In genomic region chr21:39852021-39852721, GRCh38 we compare ENCODE assay signal across 30 cellular contexts. TPM values are rescaled to one million over a fixed set of nuclear protein-coding genes. Genes with fewer than 3 reads are reported as not detected.
A peak's percentile ranks its signal among the peaks of the same experiment; 100 is the strongest.
DNase-seq lines count a peak whose midpoint lies in the region; FAIRE-seq and TF ChIP-seq lines count a peak whose summit lies in the region.
"Had no signal": no experiment of that assay in that cellular context is flagged by ENCODE, and none has a peak within 500 bp of the region (broad histone marks: within the 10 kb centered on the region; RNA-seq: fewer than 3 reads in every experiment).

No MANE protein-coding gene starts in this region.

- peak; percentile 32 for FAIRE-seq in bronchial epithelial cell (lab: Jason Lieb, UNC)
- no peak for FAIRE-seq in HTR-8/SVneo (lab: Jason Lieb, UNC)
- FAIRE-seq: endothelial cell of umbilical vein had no signal

- no peak overlapping the region for H3K4me3 Mint-ChIP-seq in activated naive CD4-positive, alpha-beta T cell treated with anti-CD3 and anti-CD28 coated beads for 36 hours
- H3K4me3 Mint-ChIP-seq: activated CD4-positive, alpha-beta T cell treated with anti-CD3 and anti-CD28 coated beads, Interleukin-2, amount 10 ng/mL, durations not matched to agents 7 days and 5 days; dendritic cell treated with granulocyte-macrophage colony-stimulating factor and Interleukin-4, amounts not matched to agents 40 ng/mL and 50 ng/mL, for 4 days; immature natural killer cell; stimulated activated naive CD8-positive, alpha-beta T cell treated with anti-CD3 and anti-CD28 coated beads, Interleukin-15, Interleukin-2, amounts not matched to agents 100 ng/mL and 50 ng/mL, for 24 hours; T-helper 1 cell treated with Interleukin-12 subunit alpha and Interleukin-12 subunit beta and Interleukin-4 antibody, amounts not matched to agents 30 μg/mL and 1 μg/mL, for 36 hours had no signal

- intact Hi-C loops in activated naive CD4-positive, alpha-beta T cell treated with anti-CD3 and anti-CD28 coated beads for 36 hours (cut with micrococcal nuclease): no loop called here

- H3K4me3 ChIP-seq in bronchial epithelial cell (ENCODE audit: low read depth, low read length): no peak overlapping the region
- H3K4me3 ChIP-seq: adrenal gland, GM23248, SJSA1, smooth muscle cell had no signal

- CTCF ChIA-PET in activated naive CD4-positive, alpha-beta T cell treated with anti-CD3 and anti-CD28 coated beads for 36 hours (lab: Charles Lee): interaction anchor here (0.7 kb wide), 1 partner anchor 268 kb away, joined by 3 read pairs; no protein-coding TSS in a partner anchor

- no peak for TF ChIP-seq CTCF in bronchial epithelial cell (IDR thresholded peaks at IDR 0.05; ENCODE audit: insufficient read depth, low read length, severe bottlenecking)

- no peaks in the 10 kb centered on the region for H3K27me3 ChIP-seq in bronchial epithelial cell (ENCODE audit: control insufficient read depth, insufficient read depth, low read length)
- H3K27me3 ChIP-seq: adrenal gland, neutrophil, SJSA1 had no signal

- H3K36me3 ChIP-seq in bronchial epithelial cell (ENCODE audit: control insufficient read depth, insufficient read depth, low read length): no peaks in the 10 kb centered on the region
- H3K36me3 ChIP-seq: adrenal gland, neutrophil, SJSA1 had no signal

- no peaks in the 10 kb centered on the region for H3K36me3 Mint-ChIP-seq in activated naive CD4-positive, alpha-beta T cell treated with anti-CD3 and anti-CD28 coated beads for 36 hours (ENCODE audit: low read depth)
- H3K36me3 Mint-ChIP-seq: immature natural killer cell had no signal

- DNase-seq in NCI-H2196 (lab: John Stamatoyannopoulos, UW; ENCODE audit: unreplicated experiment): peak; percentile 56
- DNase-seq in NCI-H2196 treated with DMSO at 0.1 percent for 48 hours (lab: John Stamatoyannopoulos, UW; ENCODE audit: unreplicated experiment): no peak
- DNase-seq in NCI-H345 treated with DMSO at 0.1 percent for 48 hours (lab: John Stamatoyannopoulos, UW; ENCODE audit: unreplicated experiment): peak; percentile 77
- no peak for DNase-seq in bronchial epithelial cell (ENCODE audit: low read depth)
- DNase-seq in HTR-8/SVneo (ENCODE audit: insufficient read length, low spot score): no peak
- DNase-seq in CD1c-positive myeloid dendritic cell (ENCODE audit: extremely low spot score): no peak
- no peak for DNase-seq in cerebellum (ENCODE audit: low spot score)
- DNase-seq in activated naive CD4-positive, alpha-beta T cell treated with anti-CD3 and anti-CD28 coated beads for 36 hours: no peak
- DNase-seq: activated CD4-positive, alpha-beta T cell treated with anti-CD3 and anti-CD28 coated beads, Interleukin-2, amount 10 ng/mL, durations not matched to agents 7 days and 5 days; activated gamma-delta T cell; adrenal gland; GDM1; GM23248; head of caudate nucleus; immature natural killer cell; NCI-H187 treated with DMSO at 0.1 percent for 48 hours; NCI-H526; OCI-M1; stimulated activated CD4-positive, alpha-beta T cell treated with anti-CD3 and anti-CD28 coated beads, Interleukin-4, amount 100 ng/mL, for 1 hour; trophoblast cell had no signal

- no peaks in the 10 kb centered on the region for H3K27me3 Mint-ChIP-seq in activated naive CD4-positive, alpha-beta T cell treated with anti-CD3 and anti-CD28 coated beads for 36 hours (ENCODE audit: low read depth)
- H3K27me3 Mint-ChIP-seq: activated CD4-positive, alpha-beta T cell treated with anti-CD3 and anti-CD28 coated beads, Interleukin-2, amount 10 ng/mL, durations not matched to agents 7 days and 5 days; dendritic cell treated with granulocyte-macrophage colony-stimulating factor and Interleukin-4, amounts not matched to agents 40 ng/mL and 50 ng/mL, for 4 days; stimulated activated naive CD8-positive, alpha-beta T cell treated with anti-CD3 and anti-CD28 coated beads, Interleukin-15, Interleukin-2, amounts not matched to agents 100 ng/mL and 50 ng/mL, for 24 hours had no signal

- peaks cover 2% of the 10 kb centered on the region for H3K9me3 Mint-ChIP-seq in activated naive CD4-positive, alpha-beta T cell treated with anti-CD3 and anti-CD28 coated beads for 36 hours
- H3K9me3 Mint-ChIP-seq: dendritic cell treated with granulocyte-macrophage colony-stimulating factor and Interleukin-4, amounts not matched to agents 40 ng/mL and 50 ng/mL, for 4 days; stimulated activated naive CD8-positive, alpha-beta T cell treated with anti-CD3 and anti-CD28 coated beads, Interleukin-15, Interleukin-2, amounts not matched to agents 100 ng/mL and 50 ng/mL, for 24 hours had no signal

- no peaks in the 10 kb centered on the region for H3K4me1 Mint-ChIP-seq in activated naive CD4-positive, alpha-beta T cell treated with anti-CD3 and anti-CD28 coated beads for 36 hours (ENCODE audit: low read depth)
- H3K4me1 Mint-ChIP-seq: activated CD4-positive, alpha-beta T cell treated with anti-CD3 and anti-CD28 coated beads, Interleukin-2, amount 10 ng/mL, durations not matched to agents 7 days and 5 days; immature natural killer cell had no signal

- no peak overlapping the region for H3K27ac Mint-ChIP-seq in activated naive CD4-positive, alpha-beta T cell treated with anti-CD3 and anti-CD28 coated beads for 36 hours
- H3K27ac Mint-ChIP-seq: activated CD4-positive, alpha-beta T cell treated with anti-CD3 and anti-CD28 coated beads, Interleukin-2, amount 10 ng/mL, durations not matched to agents 7 days and 5 days; dendritic cell treated with granulocyte-macrophage colony-stimulating factor and Interleukin-4, amounts not matched to agents 40 ng/mL and 50 ng/mL, for 4 days; immature natural killer cell; stimulated activated naive CD8-positive, alpha-beta T cell treated with anti-CD3 and anti-CD28 coated beads, Interleukin-15, Interleukin-2, amounts not matched to agents 100 ng/mL and 50 ng/mL, for 24 hours; T-helper 1 cell treated with Interleukin-12 subunit alpha and Interleukin-12 subunit beta and Interleukin-4 antibody, amounts not matched to agents 30 μg/mL and 1 μg/mL, for 36 hours had no signal

RNA-seq across cellular contexts. Expression of gene PCP4, which starts 15.1 kb away (rescaled TPM):
- total RNA-seq in bronchial epithelial cell: not detected in 2 replicates
- total RNA-seq in cerebellum: 23.8 TPM
- not detected for total RNA-seq in activated naive CD4-positive, alpha-beta T cell treated with anti-CD3 and anti-CD28 coated beads for 36 hours
- total RNA-seq: A673; activated CD4-positive, alpha-beta T cell treated with anti-CD3 and anti-CD28 coated beads, Interleukin-2, amount 10 ng/mL, durations not matched to agents 7 days and 5 days; endothelial cell of umbilical vein; GM23248; liver; renal cortical epithelial cell; SJSA1; smooth muscle cell had no signal

Comparison
In these comparisons a context has a peak if more than half of its experiments do, and no peak if none do; other contexts are left out.
1. DNase-seq: peak in NCI-H2196 (single experiment) and NCI-H345 treated with DMSO at 0.1 percent for 48 hours (single experiment); none in NCI-H2196 treated with DMSO at 0.1 percent for 48 hours (single experiment), bronchial epithelial cell (single experiment), HTR-8/SVneo (single experiment), CD1c-positive myeloid dendritic cell (single experiment), cerebellum (single experiment) and activated naive CD4-positive, alpha-beta T cell treated with anti-CD3 and anti-CD28 coated beads for 36 hours (single experiment).
2. RNA of gene PCP4, which starts 15.1 kb away (total RNA-seq): 23.8 TPM in cerebellum (single experiment); not detected in bronchial epithelial cell and not detected in activated naive CD4-positive, alpha-beta T cell treated with anti-CD3 and anti-CD28 coated beads for 36 hours; every median in the first group is over 10 times any median in the second.